In genomic region chr12:49188205-49188915, GRCh38 we compare ENCODE assay signal across 8 cellular contexts. TPM values are rescaled to one million over a fixed set of nuclear protein-coding genes. Genes with fewer than 3 reads are reported as not detected.
DNase-seq lines count a peak whose midpoint lies in the region; ATAC-seq and TF ChIP-seq lines count a peak whose summit lies in the region.

No MANE protein-coding gene starts in this region.

- peaks cover 5% of the 10 kb centered on the region for H3K4me1 ChIP-seq in endocrine pancreas (ENCODE audit: control insufficient read depth, insufficient read depth, low read length)

- ATAC-seq in GM18520 (IDR thresholded peaks at IDR 0.05; ENCODE audit: unreplicated experiment) (peak; percentile 25), HG03097 (IDR thresholded peaks at IDR 0.05; ENCODE audit: low FRiP score, unreplicated experiment) (peak; percentile 45)

- H3K4me3 Mint-ChIP-seq in mesothelial cell of epicardium = peak overlapping the region; percentile 97

- peak overlapping the region; percentile 98 for H3K27ac Mint-ChIP-seq in mesothelial cell of epicardium

- no peaks in the 10 kb centered on the region for H3K9me3 Mint-ChIP-seq in mesothelial cell of epicardium

- peaks cover 10% of the 10 kb centered on the region for H3K4me1 Mint-ChIP-seq in mesothelial cell of epicardium

- H3K27me3 ChIP-seq in endocrine pancreas (ENCODE audit: control insufficient read depth, insufficient read depth, low read length) = no peaks in the 10 kb centered on the region

- H3K4me3 ChIP-seq in endocrine pancreas (ENCODE audit: control insufficient read depth, insufficient read depth, low read length) = peak overlapping the region; percentile 84

- peaks cover 26% of the 10 kb centered on the region for H3K36me3 Mint-ChIP-seq in mesothelial cell of epicardium

- DNase-seq in AG08395 (ENCODE audit: low spot score) (peak; percentile 57), NCI-H510A (lab: John Stamatoyannopoulos, UW) (peak; percentile 51), mesothelial cell of epicardium (ENCODE audit: low spot score in 2 of 2, unreplicated experiment in 2 of 2) (peak; percentile 34 to 64)
- DNase-seq in activated CD8-positive, alpha-beta memory T cell treated with anti-CD3 and anti-CD28 coated beads for 48 hours (ENCODE audit: low read depth in 2 of 3, low spot score in 2 of 3) = peak; percentile 41 to 46 (median 45)
- peak; percentile 57 to 62 for DNase-seq in stimulated activated CD8-positive, alpha-beta memory T cell treated with anti-CD3 and anti-CD28 coated beads, Interleukin-15, amount 100 ng/mL, for 4 hours (ENCODE audit: low read depth in 2 of 2)

- peak overlapping the region; percentile 100 for H3K9ac ChIP-seq in endocrine pancreas (ENCODE audit: control insufficient read depth, insufficient read depth, low read length)

- no peak for TF ChIP-seq CTCF in mesothelial cell of epicardium (IDR thresholded peaks at IDR 0.05; ENCODE audit: unreplicated experiment)

- peaks cover 2% of the 10 kb centered on the region for H3K36me3 ChIP-seq in endocrine pancreas (ENCODE audit: control insufficient read depth, insufficient read depth, low read length)

- peaks cover 2% of the 10 kb centered on the region for H3K27me3 Mint-ChIP-seq in mesothelial cell of epicardium (ENCODE audit: low read depth)

- H3K9me3 ChIP-seq in endocrine pancreas (ENCODE audit: control insufficient read depth, low read length) = no peaks in the 10 kb centered on the region

RNA-seq across cellular contexts. Expression of gene TUBA1A, which starts 0.5 kb away (rescaled TPM):
- 343 to 347 TPM (median 343 TPM) in 3 replicates for total RNA-seq in mesothelial cell of epicardium

RNA-seq across cellular contexts. Expression of gene TUBA1B, which starts 57.2 kb away (rescaled TPM):
- 745 to 765 TPM (median 754 TPM) in 3 replicates for total RNA-seq in mesothelial cell of epicardium

Comparison
In these comparisons a context has a peak if more than half of its experiments do, and no peak if none do; other contexts are left out.
1. Peak in every context shown above with its lines: DNase-seq, ATAC-seq and H3K4me3 ChIP-seq.